Comparison of ENCODE assay signal across 21 cellular contexts in genomic region chr13:42424182-42424581, GRCh38.
"Had no signal": no experiment of that assay in that cellular context is flagged by ENCODE, and none has a peak within 500 bp of the region (broad histone marks: within the 10 kb centered on the region; RNA-seq: fewer than 3 reads in every experiment).

No MANE protein-coding gene starts in this region.

- H3K9me3 ChIP-seq: colonic mucosa, gastrocnemius medialis, left lung, lower lobe of right lung, mucosa of descending colon had no signal

- ATAC-seq: effector memory CD8-positive, alpha-beta T cell; gastrocnemius medialis; heart right ventricle; left cardiac atrium; left lung; left ventricle myocardium superior; lower lobe of right lung; mucosa of descending colon had no signal

- H3K27me3 ChIP-seq: colonic mucosa, esophagus muscularis mucosa, gastrocnemius medialis, left lung had no signal

- H3K4me1 ChIP-seq: colonic mucosa, esophagus muscularis mucosa, gastrocnemius medialis, heart right ventricle, left lung, lower lobe of right lung had no signal

- FAIRE-seq: endothelial cell of umbilical vein, islet of Langerhans, keratinocyte had no signal

- DNase-seq: colonic mucosa; cortex of kidney; effector CD8-positive, alpha-beta T cell; effector memory CD8-positive, alpha-beta T cell; foreskin melanocyte; gastrocnemius medialis; glutamatergic neuron; head of caudate nucleus; heart right ventricle; hippocampal formation; left cardiac atrium; left lung; left ventricle myocardium superior; lower lobe of right lung; mesenchymal stem cell; mucosa of descending colon; naive B cell had no signal

- H3K4me3 ChIP-seq: colonic mucosa, esophagus muscularis mucosa, gastrocnemius medialis, heart right ventricle, left lung, lower lobe of right lung, mucosa of descending colon had no signal

- H3K36me3 ChIP-seq: colonic mucosa, esophagus muscularis mucosa, gastrocnemius medialis, heart right ventricle, left lung, lower lobe of right lung had no signal

- H3K27ac ChIP-seq: colonic mucosa, esophagus muscularis mucosa, gastrocnemius medialis, heart right ventricle, left lung, lower lobe of right lung had no signal
